8 cellular contexts compared by ENCODE assay signal in genomic region chr3:39107056-39107873, GRCh38. TPM values are rescaled to one million over a fixed set of nuclear protein-coding genes. Genes with fewer than 3 reads are reported as not detected.
A peak's percentile ranks its signal among the peaks of the same experiment; 100 is the strongest.
DNase-seq lines count a peak whose midpoint lies in the region; ATAC-seq lines count a peak whose summit lies in the region.

Gene GORASP1 (minus strand): TSS chr3:39107627. CDS start chr3:39107541, 86 bp downstream.
Gene TTC21A (plus strand): TSS chr3:39107680. CDS start chr3:39107838, 158 bp downstream.

- H3K27me3 Mint-ChIP-seq in activated CD8-positive, alpha-beta T cell treated with anti-CD3 and anti-CD28 coated beads, Interleukin-2, amount 10 ng/mL, durations not matched to agents 7 days and 5 days (ENCODE audit: low read depth), result peaks cover 31% of the 10 kb centered on the region

- H3K36me3 Mint-ChIP-seq in activated CD8-positive, alpha-beta T cell treated with anti-CD3 and anti-CD28 coated beads, Interleukin-2, amount 10 ng/mL, durations not matched to agents 7 days and 5 days (ENCODE audit: low read depth), result no peaks in the 10 kb centered on the region

- POLR2A ChIA-PET in activated CD8-positive, alpha-beta T cell treated with anti-CD3 and anti-CD28 coated beads, Interleukin-2, amount 10 ng/mL, durations not matched to agents 7 days and 5 days (lab: Charles Lee), result interaction anchor here (0.7 to 1.3 kb wide), 3 partner anchors 40 to 277 kb away, joined by 3 read pairs; no protein-coding TSS in a partner anchor

- peak within 1 kb of the TSS; percentile 88 for H3K4me3 Mint-ChIP-seq in activated CD8-positive, alpha-beta T cell treated with anti-CD3 and anti-CD28 coated beads, Interleukin-2, amount 10 ng/mL, durations not matched to agents 7 days and 5 days

- H3K9ac ChIP-seq in BLaER1, result peak within 1 kb of the TSS; percentile 91

- H3K4me1 Mint-ChIP-seq in activated CD8-positive, alpha-beta T cell treated with anti-CD3 and anti-CD28 coated beads, Interleukin-2, amount 10 ng/mL, durations not matched to agents 7 days and 5 days (ENCODE audit: low read depth), result peaks cover 43% of the 10 kb centered on the region

- ATAC-seq in GM19043 (IDR thresholded peaks at IDR 0.05; ENCODE audit: low read depth, unreplicated experiment), result peak; percentile 31
- ATAC-seq in HG03442 (IDR thresholded peaks at IDR 0.05; ENCODE audit: unreplicated experiment), result peak; percentile 55
- ATAC-seq in activated CD8-positive, alpha-beta T cell treated with anti-CD3 and anti-CD28 coated beads, Interleukin-2, amount 10 ng/mL, durations not matched to agents 7 days and 5 days, result peak; percentile 70

- peaks cover 50% of the 10 kb centered on the region for H4K20me1 ChIP-seq in BLaER1

- H3K27ac Mint-ChIP-seq in activated CD8-positive, alpha-beta T cell treated with anti-CD3 and anti-CD28 coated beads, Interleukin-2, amount 10 ng/mL, durations not matched to agents 7 days and 5 days, result peak within 1 kb of the TSS; percentile 81

- H3K4me2 ChIP-seq in BLaER1, result peak within 1 kb of the TSS; percentile 99

- DNase-seq in NCI-H748 (lab: John Stamatoyannopoulos, UW; ENCODE audit: unreplicated experiment) (peak; percentile 86), medulla oblongata (ENCODE audit: extremely low spot score) (peak; percentile 95)
- peak; percentile 72 for DNase-seq in activated CD8-positive, alpha-beta T cell treated with anti-CD3 and anti-CD28 coated beads, Interleukin-2, amount 10 ng/mL, durations not matched to agents 7 days and 5 days
- DNase-seq in effector CD8-positive, alpha-beta T cell (lab: John Stamatoyannopoulos, UW), result peak; percentile 41
- DNase-seq in stimulated activated CD4-positive, alpha-beta T cell treated with anti-CD3 and anti-CD28 coated beads, TNF-alpha, amount 100 ng/mL, for 4 hours (ENCODE audit: low read depth in 3 of 3), result peak in 2 of 3 experiments; percentile 38 to 42

- H3K27me3 ChIP-seq in BLaER1, result no peaks in the 10 kb centered on the region

- H3K9me3 Mint-ChIP-seq in activated CD8-positive, alpha-beta T cell treated with anti-CD3 and anti-CD28 coated beads, Interleukin-2, amount 10 ng/mL, durations not matched to agents 7 days and 5 days (ENCODE audit: insufficient read depth), result no peaks in the 10 kb centered on the region

- CTCF ChIA-PET in activated CD8-positive, alpha-beta T cell treated with anti-CD3 and anti-CD28 coated beads, Interleukin-2, amount 10 ng/mL, durations not matched to agents 7 days and 5 days (lab: Charles Lee), result interaction anchor here (0.9 to 8.6 kb wide), 9 partner anchors 12 to 185 kb away, joined by 3 to 59 read pairs (median 4); partner anchors contain the start of genes SCN11A and WDR48

- H3K9me3 ChIP-seq in BLaER1, result no peaks in the 10 kb centered on the region

- H3K4me3 ChIP-seq in BLaER1, result peak within 1 kb of the TSS; percentile 99

- peaks cover 5% of the 10 kb centered on the region; the same call in 1 of the 2 replicates for H3K36me3 ChIP-seq in BLaER1

- peaks cover 56% of the 10 kb centered on the region for H3K4me1 ChIP-seq in BLaER1

- H3K27ac ChIP-seq in BLaER1, result peak within 1 kb of the TSS; percentile 89

RNA-seq across cellular contexts. Expression of gene GORASP1, which starts in this region (rescaled TPM):
- total RNA-seq in activated CD8-positive, alpha-beta T cell treated with anti-CD3 and anti-CD28 coated beads, Interleukin-2, amount 10 ng/mL, durations not matched to agents 7 days and 5 days, result 10 to 100 TPM; 10.8 to 11.0 TPM

RNA-seq across cellular contexts. Expression of gene TTC21A, which starts in this region (rescaled TPM):
- total RNA-seq in activated CD8-positive, alpha-beta T cell treated with anti-CD3 and anti-CD28 coated beads, Interleukin-2, amount 10 ng/mL, durations not matched to agents 7 days and 5 days, result 1 to 10 TPM in 1 of 2 experiments, under 1 TPM in 1; 0.97 to 1.2 TPM

Comparison
In these comparisons a context has a peak if more than half of its experiments do, and no peak if none do; other contexts are left out.
1. Peak in every context shown above with its lines: DNase-seq, ATAC-seq, H3K4me3 ChIP-seq and H3K27ac ChIP-seq.
2. DNase-seq: peak in every context shown above with its lines; median percentile 95 in medulla oblongata; 86 in NCI-H748; 72 in activated CD8-positive, alpha-beta T cell treated with anti-CD3 and anti-CD28 coated beads, Interleukin-2, amount 10 ng/mL, durations not matched to agents 7 days and 5 days; 41 in effector CD8-positive, alpha-beta T cell; 40 in stimulated activated CD4-positive, alpha-beta T cell treated with anti-CD3 and anti-CD28 coated beads, TNF-alpha, amount 100 ng/mL, for 4 hours.